Comparison of ENCODE assay signal across 22 cellular contexts in genomic region chr12:107732365-107732764, GRCh38. TPM values are rescaled to one million over a fixed set of nuclear protein-coding genes. Genes with fewer than 3 reads are reported as not detected.
"Had no signal": no experiment of that assay in that cellular context is flagged by ENCODE, and none has a peak within 500 bp of the region (broad histone marks: within the 10 kb centered on the region; RNA-seq: fewer than 3 reads in every experiment).

No MANE protein-coding gene starts in this region.

- H3K4me1 ChIP-seq: lower lobe of right lung, psoas muscle, right lobe of liver, suprapubic skin had no signal

- H3K27me3 Mint-ChIP-seq: activated CD4-positive, alpha-beta T cell treated with anti-CD3 and anti-CD28 coated beads, Interleukin-2, amount 10 ng/mL, durations not matched to agents 7 days and 5 days; activated naive CD4-positive, alpha-beta T cell treated with anti-CD3 and anti-CD28 coated beads, Interleukin-2, amount 50 U/mL, for 24 hours; naive thymus-derived CD8-positive, alpha-beta T cell; type B pancreatic cell had no signal

- H3K27ac Mint-ChIP-seq: activated CD4-positive, alpha-beta T cell treated with anti-CD3 and anti-CD28 coated beads, Interleukin-2, amount 10 ng/mL, durations not matched to agents 7 days and 5 days; activated naive CD4-positive, alpha-beta T cell treated with anti-CD3 and anti-CD28 coated beads, Interleukin-2, amount 50 U/mL, for 24 hours; type B pancreatic cell had no signal

- H3K9me3 Mint-ChIP-seq: activated CD4-positive, alpha-beta T cell treated with anti-CD3 and anti-CD28 coated beads, Interleukin-2, amount 10 ng/mL, durations not matched to agents 7 days and 5 days; activated naive CD4-positive, alpha-beta T cell treated with anti-CD3 and anti-CD28 coated beads, Interleukin-2, amount 50 U/mL, for 24 hours; immature natural killer cell; naive thymus-derived CD8-positive, alpha-beta T cell; type B pancreatic cell had no signal

- ATAC-seq: lower lobe of right lung; naive thymus-derived CD8-positive, alpha-beta T cell; psoas muscle; right lobe of liver had no signal

- H3K4me3 Mint-ChIP-seq: activated CD4-positive, alpha-beta T cell treated with anti-CD3 and anti-CD28 coated beads, Interleukin-2, amount 10 ng/mL, durations not matched to agents 7 days and 5 days; activated naive CD4-positive, alpha-beta T cell treated with anti-CD3 and anti-CD28 coated beads, Interleukin-2, amount 50 U/mL, for 24 hours; immature natural killer cell; naive thymus-derived CD8-positive, alpha-beta T cell; type B pancreatic cell had no signal

- H3K27ac ChIP-seq: lower lobe of right lung, psoas muscle, right lobe of liver, suprapubic skin had no signal

- H3K4me3 ChIP-seq: lower lobe of right lung, psoas muscle, right lobe of liver, suprapubic skin had no signal

- H3K27me3 ChIP-seq: right lobe of liver, suprapubic skin had no signal

- DNase-seq: activated CD4-positive, alpha-beta T cell treated with anti-CD3 and anti-CD28 coated beads, Interleukin-2, amount 10 ng/mL, durations not matched to agents 7 days and 5 days; activated CD4-positive, CD25-positive, alpha-beta regulatory T cell; activated effector memory CD4-positive, alpha-beta T cell treated with Interleukin-2 at 50 U/mL for 16 hours; central memory CD4-positive, alpha-beta T cell; cortex of kidney; effector CD8-positive, alpha-beta T cell; hypothalamus; immature natural killer cell; lower lobe of right lung; naive thymus-derived CD8-positive, alpha-beta T cell; occipital lobe; psoas muscle; right lobe of liver; stimulated activated CD4-positive, alpha-beta T cell treated with anti-CD3 and anti-CD28 coated beads, Interleukin-1b, Interleukin-23, amount 100 ng/mL, for 48 hours; stimulated activated naive CD4-positive, alpha-beta T cell; SW 1271 had no signal

- H3K9me3 ChIP-seq: lower lobe of right lung, psoas muscle, right lobe of liver, suprapubic skin had no signal

RNA-seq across cellular contexts. Expression of gene ASCL4, which starts 42.1 kb away (rescaled TPM):
- total RNA-seq: activated CD4-positive, alpha-beta T cell treated with anti-CD3 and anti-CD28 coated beads, Interleukin-2, amount 10 ng/mL, durations not matched to agents 7 days and 5 days; activated CD8-positive, alpha-beta memory T cell treated with anti-CD3 and anti-CD28 coated beads for 36 hours; glomerular endothelial cell; lower lobe of right lung; mononuclear cell; naive thymus-derived CD8-positive, alpha-beta T cell; occipital lobe; psoas muscle; right lobe of liver had no signal
- polyA plus RNA-seq: immature natural killer cell; naive thymus-derived CD8-positive, alpha-beta T cell; psoas muscle had no signal
